19 cellular contexts compared by ENCODE assay signal in genomic region chr2:237889016-237889415, GRCh38. TPM values are rescaled to one million over a fixed set of nuclear protein-coding genes. Genes with fewer than 3 reads are reported as not detected.
A peak's percentile ranks its signal among the peaks of the same experiment; 100 is the strongest.
DNase-seq lines count a peak whose midpoint lies in the region; ATAC-seq, FAIRE-seq and TF ChIP-seq lines count a peak whose summit lies in the region.
"Had no signal": no experiment of that assay in that cellular context is flagged by ENCODE, and none has a peak within 500 bp of the region (broad histone marks: within the 10 kb centered on the region; RNA-seq: fewer than 3 reads in every experiment).

No MANE protein-coding gene starts in this region.

- intact Hi-C loops in left ventricle myocardium inferior (cut with micrococcal nuclease) (no loop called here), right cardiac atrium (cut with DNase I) (no loop called here), kidney (cut with DNase I) (no loop called here), upper lobe of right lung (cut with DNase I) (no loop called here)

- H3K4me1 ChIP-seq in left ventricle myocardium inferior = peaks cover 54% of the 10 kb centered on the region
- no peaks in the 10 kb centered on the region for H3K4me1 ChIP-seq in right cardiac atrium (ENCODE audit: control insufficient read depth, insufficient read depth, low read length)
- no peaks in the 10 kb centered on the region for H3K4me1 ChIP-seq in kidney (ENCODE audit: control insufficient read depth in 1 of 2, insufficient read depth in 1 of 2, low read depth in 1 of 2, low read length in 2 of 2)
- H3K4me1 ChIP-seq in upper lobe of right lung = peaks cover 25% of the 10 kb centered on the region

- H3K4me3 ChIP-seq in left ventricle myocardium inferior (no peak overlapping the region), right cardiac atrium (ENCODE audit: low read length) (no peak overlapping the region), kidney (ENCODE audit: low read length in 2 of 2) (no peak overlapping the region), upper lobe of right lung (no peak overlapping the region)
- H3K4me3 ChIP-seq: A549 had no signal

- H3K27ac ChIP-seq in left ventricle myocardium inferior (replicated peaks) (peak overlapping the region; percentile 93), right cardiac atrium (ENCODE audit: low read length) (no peak overlapping the region), kidney (ENCODE audit: low read depth in 2 of 2, low read length in 2 of 2) (no peak overlapping the region), upper lobe of right lung (peak overlapping the region; percentile 42)
- H3K27ac ChIP-seq: A549 had no signal

- no peak for ATAC-seq in right cardiac atrium
- no peak for ATAC-seq in upper lobe of right lung
- ATAC-seq: A549, SK-N-SH treated with all-trans-retinoic acid at 6 μM for 48 hours had no signal

- WGBS in right cardiac atrium = 86% methylated on average over 8 of the region's 8 CpGs

- H3K9me3 ChIP-seq in left ventricle myocardium inferior (replicated peaks) (no peaks in the 10 kb centered on the region), right cardiac atrium (ENCODE audit: control insufficient read depth, low read length) (no peaks in the 10 kb centered on the region), kidney (ENCODE audit: control insufficient read depth in 1 of 2, low read length in 2 of 2) (no peaks in the 10 kb centered on the region), upper lobe of right lung (no peaks in the 10 kb centered on the region)
- H3K9me3 ChIP-seq: A549 had no signal

- H3K36me3 ChIP-seq in left ventricle myocardium inferior (no peaks in the 10 kb centered on the region), kidney (ENCODE audit: control insufficient read depth in 1 of 2, insufficient read depth in 2 of 2, low read length in 2 of 2) (no peaks in the 10 kb centered on the region), upper lobe of right lung (no peaks in the 10 kb centered on the region)

- H3K27me3 ChIP-seq in left ventricle myocardium inferior (ENCODE audit: low read depth) = no peaks in the 10 kb centered on the region
- no peaks in the 10 kb centered on the region for H3K27me3 ChIP-seq in right cardiac atrium (ENCODE audit: control insufficient read depth, insufficient read depth)
- H3K27me3 ChIP-seq in upper lobe of right lung = no peaks in the 10 kb centered on the region

- FAIRE-seq in kidney (lab: Jason Lieb, UNC) (no peak), D721Med (lab: Jason Lieb, UNC) (no peak)
- FAIRE-seq: A549, H54 had no signal

- no peak for TF ChIP-seq CTCF in left ventricle myocardium inferior (IDR thresholded peaks at IDR 0.05; ENCODE audit: borderline replicate concordance)
- TF ChIP-seq CTCF in kidney (IDR thresholded peaks at IDR 0.05; ENCODE audit: borderline replicate concordance, extremely low read depth, insufficient read depth) = no peak
- no peak for TF ChIP-seq CTCF in upper lobe of right lung (IDR thresholded peaks at IDR 0.05)
- TF ChIP-seq CTCF in D721Med (IDR thresholded peaks at IDR 0.05; ENCODE audit: insufficient read depth, missing control alignments) = no peak

- DNase-seq in left ventricle myocardium inferior (no peak), right cardiac atrium (no peak), kidney (peak; percentile 39), retina (peak; percentile 75), upper lobe of right lung (no peak), D721Med (ENCODE audit: insufficient read length, low spot score) (no peak)
- no peak for DNase-seq in stimulated activated naive CD4-positive, alpha-beta T cell (lab: John Stamatoyannopoulos, UW)
- no peak for DNase-seq in stimulated activated CD4-positive, alpha-beta T cell treated with anti-CD3 and anti-CD28 coated beads, Interleukin-2, amount 100 ng/mL, for 48 hours
- DNase-seq: activated CD4-positive, alpha-beta T cell treated with anti-CD3 and anti-CD28 coated beads, Interleukin-2, amount 50 U/mL, for 4 hours; activated gamma-delta T cell; effector memory CD4-positive, alpha-beta T cell; NCI-H1105 treated with DMSO at 0.1 percent for 48 hours; NCI-H2081 treated with DMSO at 0.1 percent for 48 hours; NCI-H446 treated with DMSO at 0.1 percent for 48 hours; nucleus accumbens had no signal

- no peak overlapping the region for H3K9ac ChIP-seq in kidney (ENCODE audit: low read length in 2 of 2)

RNA-seq across cellular contexts. Expression of gene RAMP1, which starts 29.6 kb away (rescaled TPM):
- total RNA-seq in left ventricle myocardium inferior (168 TPM), right cardiac atrium (100 to 1,000 TPM; 122 to 276 (median 160) TPM), kidney (8.8 TPM), upper lobe of right lung (11.1 TPM)
- polyA plus RNA-seq in right cardiac atrium (164 TPM), kidney (ENCODE audit: insufficient read depth, low read depth, low replicate concordance) (17.3 TPM)
- total RNA-seq: glomerular endothelial cell had no signal
- polyA plus RNA-seq: A549 had no signal

Comparison
In these comparisons a context has a peak if more than half of its experiments do, and no peak if none do; other contexts are left out.
1. H3K27ac ChIP-seq: peak in left ventricle myocardium inferior (single experiment) and upper lobe of right lung (single experiment); none in right cardiac atrium (single experiment) and kidney (0 of 2).
2. DNase-seq: peak in kidney (single experiment) and retina (single experiment); none in left ventricle myocardium inferior (single experiment), right cardiac atrium (0 of 3), upper lobe of right lung (single experiment), stimulated activated naive CD4-positive, alpha-beta T cell (0 of 6), stimulated activated CD4-positive, alpha-beta T cell treated with anti-CD3 and anti-CD28 coated beads, Interleukin-2, amount 100 ng/mL, for 48 hours (0 of 2) and D721Med (single experiment).
3. RNA of gene RAMP1, which starts 29.6 kb away (total RNA-seq): 168 TPM in left ventricle myocardium inferior (single experiment) and 122 to 276 TPM in right cardiac atrium; 11.1 TPM in upper lobe of right lung (single experiment) and 8.8 TPM in kidney (single experiment); every median in the first group is over 10 times any median in the second.